ENCODE assay signal across 8 cellular contexts in the genomic region with DNA sequence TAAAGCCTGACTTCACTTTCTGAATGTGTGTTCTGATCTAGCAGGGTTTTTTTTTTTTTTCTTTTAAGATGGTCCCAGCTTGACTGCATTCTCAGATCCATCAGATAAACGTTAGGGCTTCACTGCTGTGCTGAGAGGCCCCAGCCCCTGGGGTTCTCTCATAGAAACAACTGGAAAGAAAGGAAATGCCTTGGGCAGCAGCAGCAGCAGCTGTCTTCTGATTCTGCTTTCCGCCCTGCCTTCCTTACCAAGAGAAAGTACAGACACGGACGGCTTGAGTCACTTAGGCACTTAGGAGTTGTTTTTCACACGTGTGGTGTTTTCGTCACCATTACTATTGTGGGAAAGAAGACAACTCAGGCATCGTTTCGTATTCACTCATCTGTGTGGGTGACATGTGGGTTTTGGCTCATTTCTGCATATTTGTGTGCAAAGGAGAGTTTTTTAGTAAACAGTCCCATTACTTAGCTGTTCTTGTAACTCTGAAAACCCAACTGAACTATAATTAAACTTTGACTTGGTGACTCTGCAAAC.
A peak's percentile ranks its signal among the peaks of the same experiment; 100 is the strongest.
DNase-seq lines count a peak whose midpoint lies in the region; ATAC-seq and TF ChIP-seq lines count a peak whose summit lies in the region.

No MANE protein-coding gene starts in this region.

- POLR2A ChIA-PET in AG04450 (lab: Yijun Ruan, JAX) = interaction anchor here (0.8 kb wide), 1 partner anchor 27 kb away, joined by 3 read pairs; no protein-coding TSS in a partner anchor

- DNase-seq in AG04450 (ENCODE audit: low read depth, low spot score) (peak; percentile 79), epithelial cell of esophagus (ENCODE audit: low read depth) (peak; percentile 99), neural crest cell (ENCODE audit: low read depth, low spot score) (no peak), NCI-H128 (lab: John Stamatoyannopoulos, UW; ENCODE audit: unreplicated experiment) (no peak)
- peak in 2 of 3 experiments; percentile 30 to 46 for DNase-seq in activated CD8-positive, alpha-beta memory T cell treated with anti-CD3 and anti-CD28 coated beads for 48 hours (ENCODE audit: low read depth in 2 of 3, low spot score in 2 of 3)
- peak; percentile 67 for DNase-seq in stimulated activated naive CD8-positive, alpha-beta T cell treated with anti-CD3 and anti-CD28 coated beads, Interleukin-15, Interleukin-2, amounts not matched to agents 100 U/mL and 50 U/mL, for 24 hours

- H3K4me1 Mint-ChIP-seq in neural crest cell = peaks cover 63% of the 10 kb centered on the region

- peak overlapping the region; percentile 3; the same call in 1 of the 2 replicates for H3K4me3 ChIP-seq in AG04450 (ENCODE audit: low read depth, low read length)
- no peak overlapping the region for H3K4me3 ChIP-seq in epithelial cell of esophagus (ENCODE audit: low read length)

- H3K4me3 Mint-ChIP-seq in neural crest cell = no peak overlapping the region

- peaks cover 13% of the 10 kb centered on the region for H3K36me3 Mint-ChIP-seq in neural crest cell (ENCODE audit: low read depth)

- no peaks in the 10 kb centered on the region for H3K9me3 Mint-ChIP-seq in neural crest cell

- peak overlapping the region; percentile 85 for H3K27ac ChIP-seq in AG04450 (ENCODE audit: low read depth, low read length)

- no peaks in the 10 kb centered on the region for H3K27me3 ChIP-seq in AG04450 (ENCODE audit: control insufficient read depth, insufficient read depth, low read length)

- no peaks in the 10 kb centered on the region for H3K9me3 ChIP-seq in AG04450 (ENCODE audit: control insufficient read depth, insufficient read depth, low read length)

- ATAC-seq in GM19397 (IDR thresholded peaks at IDR 0.05; ENCODE audit: unreplicated experiment) = peak; percentile 67
- peak; percentile 77 for ATAC-seq in HG03520 (IDR thresholded peaks at IDR 0.05; ENCODE audit: unreplicated experiment)
- peak; percentile 72 for ATAC-seq in stimulated activated naive CD8-positive, alpha-beta T cell treated with anti-CD3 and anti-CD28 coated beads, Interleukin-15, Interleukin-2, amounts not matched to agents 100 U/mL and 50 U/mL, for 24 hours

- H3K27ac Mint-ChIP-seq in neural crest cell (ENCODE audit: unreplicated experiment) = peak overlapping the region; percentile 68

- H3K27me3 Mint-ChIP-seq in neural crest cell (ENCODE audit: low read depth) = no peaks in the 10 kb centered on the region

- CTCF ChIA-PET in AG04450 (lab: Charles Lee) = interaction anchor here (0.6 to 1.7 kb wide), 2 partner anchors 13 to 598 kb away, joined by 5 read pairs; no protein-coding TSS in a partner anchor

- TF ChIP-seq CTCF in AG04450 (IDR thresholded peaks at IDR 0.05; ENCODE audit: low read depth, low read length) = no peak
- no peak for TF ChIP-seq CTCF in epithelial cell of esophagus (IDR thresholded peaks at IDR 0.05; ENCODE audit: insufficient read depth, low read depth, low read length, missing control alignments)
- TF ChIP-seq CTCF in neural crest cell (conservative IDR thresholded peaks at IDR 0.05) = no peak

Comparison
In these comparisons a context has a peak if more than half of its experiments do, and no peak if none do; other contexts are left out.
1. DNase-seq: peak in AG04450 (single experiment), activated CD8-positive, alpha-beta memory T cell treated with anti-CD3 and anti-CD28 coated beads for 48 hours (2 of 3), epithelial cell of esophagus (single experiment) and stimulated activated naive CD8-positive, alpha-beta T cell treated with anti-CD3 and anti-CD28 coated beads, Interleukin-15, Interleukin-2, amounts not matched to agents 100 U/mL and 50 U/mL, for 24 hours (single experiment); none in neural crest cell (single experiment) and NCI-H128 (single experiment).
2. Peak in every context shown above with its lines, with median percentiles within 50 percentile points of each other: ATAC-seq.